In the genomic region with DNA sequence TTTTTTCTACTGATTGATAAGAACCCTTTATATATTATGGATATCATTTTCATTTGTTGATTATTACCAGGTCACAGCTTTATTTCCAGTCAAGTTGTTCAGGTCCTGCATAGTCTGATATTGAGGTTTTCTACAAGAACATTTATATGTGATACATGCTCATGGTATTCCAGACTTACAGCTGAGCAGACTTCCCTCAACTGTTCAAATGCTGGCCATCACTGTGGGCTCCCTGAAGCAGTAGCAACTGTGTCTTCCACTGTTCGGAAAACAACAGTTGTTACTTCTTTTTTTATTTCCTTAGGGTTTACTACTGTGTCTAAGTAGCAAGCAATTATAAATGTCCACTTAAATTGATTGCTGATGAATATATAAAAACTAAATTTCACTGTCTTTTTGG, we compare ENCODE assay signal across 18 cellular contexts.
"Had no signal": no experiment of that assay in that cellular context is flagged by ENCODE, and none has a peak within 500 bp of the region (broad histone marks: within the 10 kb centered on the region; RNA-seq: fewer than 3 reads in every experiment).

No MANE protein-coding gene starts in this region.

- H3K4me3 ChIP-seq: skin epidermis had no signal

- H3K9ac ChIP-seq: parathyroid adenoma had no signal

- FAIRE-seq: colon, endometrium, TTC549 had no signal

- H3K27ac ChIP-seq: parathyroid adenoma, skin epidermis had no signal

- H2AFZ ChIP-seq: parathyroid adenoma had no signal

- ATAC-seq: activated CD4-positive, alpha-beta T cell treated with anti-CD3 and anti-CD28 coated beads for 36 hours; activated T-helper 17 cell treated with anti-CD3 and anti-CD28 coated beads, Interleukin-2, amount 50 U/mL, for 72 hours; left ventricle myocardium superior; naive thymus-derived CD8-positive, alpha-beta T cell; stimulated activated naive CD8-positive, alpha-beta T cell treated with anti-CD3 and anti-CD28 coated beads, Interleukin-15, amount 100 ng/mL, for 72 hours had no signal

- H3K4me1 ChIP-seq: parathyroid adenoma had no signal

- DNase-seq: activated CD4-positive, alpha-beta T cell treated with anti-CD3 and anti-CD28 coated beads for 36 hours; activated CD4-positive, alpha-beta T cell treated with anti-CD3 and anti-CD28 coated beads, Interleukin-2, amount 50 U/mL, for 48 hours; activated naive CD4-positive, alpha-beta T cell; activated naive CD8-positive, alpha-beta T cell treated with anti-CD3 and anti-CD28 coated beads for 36 hours; activated T-cell treated with anti-CD3 and anti-CD28 coated beads for 4 hours; caudate nucleus; erythroblast; foreskin melanocyte; hypothalamus; left ventricle myocardium superior; naive thymus-derived CD8-positive, alpha-beta T cell; stimulated activated naive CD8-positive, alpha-beta T cell treated with anti-CD3 and anti-CD28 coated beads, Interleukin-15, amount 100 ng/mL, for 72 hours had no signal
